In the genomic region with DNA sequence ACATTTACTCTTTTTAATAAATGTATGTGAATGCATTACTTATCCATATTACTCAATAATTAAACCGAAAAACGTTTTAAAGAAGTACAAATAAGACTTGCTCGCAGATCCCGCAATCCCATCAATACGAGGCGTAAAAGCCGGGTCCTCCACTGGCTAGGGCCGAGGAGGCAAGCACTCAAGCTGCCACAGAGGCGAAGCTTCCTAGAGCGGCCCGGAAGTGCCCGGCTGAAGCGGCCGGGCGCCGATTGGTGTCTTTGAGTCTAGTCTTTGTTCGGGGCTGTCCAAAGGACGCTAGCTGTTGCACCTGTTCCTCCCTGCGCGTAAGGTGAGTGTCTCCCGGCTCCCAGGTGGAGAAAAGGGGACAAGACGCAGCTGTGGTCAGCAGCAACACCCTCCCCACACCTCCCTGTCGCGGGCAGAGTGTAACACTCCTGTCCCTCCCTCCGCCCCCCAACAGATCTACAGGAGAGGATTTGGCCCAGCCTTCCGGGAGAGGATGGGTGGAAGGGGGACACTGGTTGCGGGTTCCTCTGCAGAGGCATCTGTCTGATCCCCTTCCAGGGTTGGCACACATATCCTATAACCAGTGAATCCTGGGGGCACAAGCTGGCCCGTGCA, we compare ENCODE assay signal across 8 cellular contexts.
DNase-seq lines count a peak whose midpoint lies in the region; ATAC-seq and TF ChIP-seq lines count a peak whose summit lies in the region.

Gene ZSCAN16, plus strand, starts transcription at position 260 of the 621 bp plus-strand sequence. CDS start 835 bp downstream, outside the sequence.

- H3K27ac ChIP-seq in coronary artery (peak within 1 kb of the TSS; percentile 61 to 86), layer of hippocampus (ENCODE audit: low read depth, low read length) (peak within 1 kb of the TSS; percentile 43)

- ATAC-seq in GM19043 (IDR thresholded peaks at IDR 0.05; ENCODE audit: low read depth, unreplicated experiment) = peak; percentile 98
- ATAC-seq in HG03280 (IDR thresholded peaks at IDR 0.05; ENCODE audit: unreplicated experiment) = peak; percentile 95

- TF ChIP-seq CTCF in AG09319 (IDR thresholded peaks at IDR 0.05; ENCODE audit: low read depth, low read length) = no peak
- TF ChIP-seq CTCF in coronary artery (IDR thresholded peaks at IDR 0.05) = no peak

- peak within 1 kb of the TSS; percentile 87 for H3K4me3 ChIP-seq in coronary artery

- peak; percentile 37 for DNase-seq in AG09319 (ENCODE audit: extremely low read depth, low read depth)
- DNase-seq in NCI-H446 (lab: John Stamatoyannopoulos, UW) = peak; percentile 76 to 84
- peak; percentile 56 to 67 for DNase-seq in activated CD4-positive, alpha-beta T cell treated with anti-CD3 and anti-CD28 coated beads for 4 hours
- peak; percentile 80 for DNase-seq in coronary artery (ENCODE audit: low spot score)
- peak; percentile 48 to 65 for DNase-seq in stimulated activated CD4-positive, alpha-beta T cell treated with anti-CD3 and anti-CD28 coated beads, Interleukin-1b, Interleukin-23, amount 100 ng/mL, for 4 hours (ENCODE audit: low read depth in 2 of 2)

- no peaks in the 10 kb centered on the region for H3K27me3 ChIP-seq in layer of hippocampus (ENCODE audit: control insufficient read depth, insufficient read depth, low read length)

Comparison
In these comparisons a context has a peak if more than half of its experiments do, and no peak if none do; other contexts are left out.
1. Peak in every context shown above with its lines: DNase-seq, ATAC-seq, H3K4me3 ChIP-seq and H3K27ac ChIP-seq.